Comparison of ENCODE assay signal across 22 cellular contexts in the genomic region with DNA sequence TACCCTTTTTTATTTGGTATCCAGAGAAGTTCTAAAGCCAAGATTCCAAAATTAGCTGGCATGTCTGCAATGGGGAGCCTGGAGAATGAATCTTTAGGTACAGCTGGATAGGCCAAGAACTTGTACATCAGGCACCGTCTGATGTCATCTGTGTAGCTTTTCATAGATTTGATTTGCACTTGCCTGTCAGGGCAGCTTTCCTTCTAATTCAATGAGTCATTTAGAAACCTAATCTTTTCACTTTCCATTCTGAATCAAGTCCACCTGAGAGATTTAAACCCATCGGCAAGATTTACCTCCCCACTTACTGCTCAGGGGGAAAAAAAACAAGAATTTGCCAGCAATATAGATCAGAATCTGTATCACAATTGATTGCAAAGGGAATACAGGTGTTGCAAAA.
DNase-seq lines count a peak whose midpoint lies in the region; ATAC-seq and TF ChIP-seq lines count a peak whose summit lies in the region.
"Had no signal": no experiment of that assay in that cellular context is flagged by ENCODE, and none has a peak within 500 bp of the region (broad histone marks: within the 10 kb centered on the region; RNA-seq: fewer than 3 reads in every experiment).

No MANE protein-coding gene starts in this region.

- no peaks in the 10 kb centered on the region for H3K36me3 Mint-ChIP-seq in CD8-positive, alpha-beta T cell

- no peak overlapping the region for H3K4me3 Mint-ChIP-seq in CD8-positive, alpha-beta T cell
- H3K4me3 Mint-ChIP-seq: activated CD4-positive, alpha-beta memory T cell treated with anti-CD3 and anti-CD28 coated beads, Interleukin-2, amount 10 ng/mL, durations not matched to agents 7 days and 5 days had no signal

- H3K9me3 Mint-ChIP-seq in CD8-positive, alpha-beta T cell: no peaks in the 10 kb centered on the region
- H3K9me3 Mint-ChIP-seq: activated CD4-positive, alpha-beta memory T cell treated with anti-CD3 and anti-CD28 coated beads, Interleukin-2, amount 10 ng/mL, durations not matched to agents 7 days and 5 days had no signal

- no peaks in the 10 kb centered on the region for H3K4me1 Mint-ChIP-seq in CD8-positive, alpha-beta T cell (ENCODE audit: low read depth)
- H3K4me1 Mint-ChIP-seq: activated CD4-positive, alpha-beta memory T cell treated with anti-CD3 and anti-CD28 coated beads, Interleukin-2, amount 10 ng/mL, durations not matched to agents 7 days and 5 days had no signal

- intact Hi-C loops in CD8-positive, alpha-beta T cell (cut with DNase I, micrococcal nuclease): no loop called here

- POLR2A ChIA-PET in CD8-positive, alpha-beta T cell (lab: Charles Lee): no interaction called here

- peak; percentile 79 for ATAC-seq in GM18868 (IDR thresholded peaks at IDR 0.05; ENCODE audit: unreplicated experiment)
- ATAC-seq in HG03103 (IDR thresholded peaks at IDR 0.05; ENCODE audit: low read depth, unreplicated experiment): peak; percentile 52
- ATAC-seq in esophagus mucosa: peak; percentile 79
- ATAC-seq in CD8-positive, alpha-beta T cell: no peak
- ATAC-seq: K562, left lung had no signal

- no peaks in the 10 kb centered on the region for H3K9me3 ChIP-seq in CD8-positive, alpha-beta T cell (ENCODE audit: low read length)
- H3K9me3 ChIP-seq: BE2C, left lung had no signal

- H3K4me1 ChIP-seq in CD8-positive, alpha-beta T cell (ENCODE audit: insufficient read depth, low read length): no peaks in the 10 kb centered on the region
- H3K4me1 ChIP-seq: BE2C, left lung had no signal

- no peaks in the 10 kb centered on the region for H3K27me3 ChIP-seq in CD8-positive, alpha-beta T cell (ENCODE audit: insufficient read depth, low read length)
- H3K27me3 ChIP-seq: BE2C, left lung had no signal

- DNase-seq in DMS 273 (lab: John Stamatoyannopoulos, UW; ENCODE audit: unreplicated experiment) (peak; percentile 6), DMS 273 treated with DMSO at 0.1 percent for 48 hours (lab: John Stamatoyannopoulos, UW) (no peak), amniotic stem cell (lab: John Stamatoyannopoulos, UW) (no peak), glomerular visceral epithelial cell (ENCODE audit: extremely low spot score) (no peak)
- no peak for DNase-seq in CD8-positive, alpha-beta T cell
- DNase-seq: activated CD4-positive, alpha-beta memory T cell treated with anti-CD3 and anti-CD28 coated beads, Interleukin-2, amount 10 ng/mL, durations not matched to agents 7 days and 5 days; BE2C; Calu3; caudate nucleus; GM23248; left lung; MV-4-11; NCI-H2029 treated with DMSO at 0.1 percent for 48 hours; NCI-H526; OCI-M1; stimulated activated CD4-positive, alpha-beta T cell treated with anti-CD3 and anti-CD28 coated beads, Interleukin-4, amount 100 ng/mL, for 4 hours; WERI-Rb-1 had no signal

- no peak overlapping the region for H3K27ac ChIP-seq in CD8-positive, alpha-beta T cell (ENCODE audit: low read depth, low read length)
- H3K27ac ChIP-seq: 22Rv1, GM23248, left lung, WERI-Rb-1 had no signal

- no peak overlapping the region for H3K4me3 ChIP-seq in CD8-positive, alpha-beta T cell (ENCODE audit: low read depth, low read length)
- H3K4me3 ChIP-seq: GM23248, K562, left lung had no signal

- H3K36me3 ChIP-seq in CD8-positive, alpha-beta T cell (ENCODE audit: insufficient read depth, low read length): no peaks in the 10 kb centered on the region
- H3K36me3 ChIP-seq: BE2C, left lung, WERI-Rb-1 had no signal

- no peak overlapping the region for H3K27ac Mint-ChIP-seq in CD8-positive, alpha-beta T cell
- H3K27ac Mint-ChIP-seq: activated CD4-positive, alpha-beta memory T cell treated with anti-CD3 and anti-CD28 coated beads, Interleukin-2, amount 10 ng/mL, durations not matched to agents 7 days and 5 days had no signal

- TF ChIP-seq CTCF in CD8-positive, alpha-beta T cell (IDR thresholded peaks at IDR 0.05): no peak

- H3K27me3 Mint-ChIP-seq in CD8-positive, alpha-beta T cell (ENCODE audit: low read depth): peaks cover 12% of the 10 kb centered on the region

- CTCF ChIA-PET in CD8-positive, alpha-beta T cell (lab: Charles Lee): interaction anchor here (1.4 kb wide), 1 partner anchor 16 kb away, joined by 3 read pairs; no protein-coding TSS in a partner anchor
